ENCODE assay signal across 2 cellular contexts in the genomic region with DNA sequence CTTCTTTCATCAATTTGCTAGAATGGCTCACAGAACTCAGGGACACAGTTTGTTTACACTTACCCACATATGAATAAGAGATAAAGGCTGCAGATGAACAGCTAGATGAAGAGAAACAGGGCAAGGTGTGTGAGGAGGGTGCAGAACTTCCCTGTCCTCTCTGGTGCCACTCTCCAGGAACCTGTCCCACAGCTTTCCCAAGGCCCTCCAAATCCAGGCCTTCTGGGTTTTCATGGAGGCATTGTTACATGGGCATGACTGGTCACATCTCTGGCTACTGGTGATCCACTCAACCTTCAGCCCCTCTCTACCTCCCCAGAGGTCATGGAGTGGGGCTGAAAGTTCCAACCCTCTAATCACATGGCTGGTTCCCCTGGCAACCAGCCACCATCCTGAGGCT.
TF ChIP-seq lines count a peak whose summit lies in the region.

No MANE protein-coding gene starts in this region.

TF ChIP-seq in WTC11, 78 proteins besides CTCF, POLR2A, EP300 and RAD21:
- no peak for TF ChIP-seq ZNF121 (CRISPR knock-in tag; IDR thresholded peaks at IDR 0.05)
- TF ChIP-seq, protein P1, sequence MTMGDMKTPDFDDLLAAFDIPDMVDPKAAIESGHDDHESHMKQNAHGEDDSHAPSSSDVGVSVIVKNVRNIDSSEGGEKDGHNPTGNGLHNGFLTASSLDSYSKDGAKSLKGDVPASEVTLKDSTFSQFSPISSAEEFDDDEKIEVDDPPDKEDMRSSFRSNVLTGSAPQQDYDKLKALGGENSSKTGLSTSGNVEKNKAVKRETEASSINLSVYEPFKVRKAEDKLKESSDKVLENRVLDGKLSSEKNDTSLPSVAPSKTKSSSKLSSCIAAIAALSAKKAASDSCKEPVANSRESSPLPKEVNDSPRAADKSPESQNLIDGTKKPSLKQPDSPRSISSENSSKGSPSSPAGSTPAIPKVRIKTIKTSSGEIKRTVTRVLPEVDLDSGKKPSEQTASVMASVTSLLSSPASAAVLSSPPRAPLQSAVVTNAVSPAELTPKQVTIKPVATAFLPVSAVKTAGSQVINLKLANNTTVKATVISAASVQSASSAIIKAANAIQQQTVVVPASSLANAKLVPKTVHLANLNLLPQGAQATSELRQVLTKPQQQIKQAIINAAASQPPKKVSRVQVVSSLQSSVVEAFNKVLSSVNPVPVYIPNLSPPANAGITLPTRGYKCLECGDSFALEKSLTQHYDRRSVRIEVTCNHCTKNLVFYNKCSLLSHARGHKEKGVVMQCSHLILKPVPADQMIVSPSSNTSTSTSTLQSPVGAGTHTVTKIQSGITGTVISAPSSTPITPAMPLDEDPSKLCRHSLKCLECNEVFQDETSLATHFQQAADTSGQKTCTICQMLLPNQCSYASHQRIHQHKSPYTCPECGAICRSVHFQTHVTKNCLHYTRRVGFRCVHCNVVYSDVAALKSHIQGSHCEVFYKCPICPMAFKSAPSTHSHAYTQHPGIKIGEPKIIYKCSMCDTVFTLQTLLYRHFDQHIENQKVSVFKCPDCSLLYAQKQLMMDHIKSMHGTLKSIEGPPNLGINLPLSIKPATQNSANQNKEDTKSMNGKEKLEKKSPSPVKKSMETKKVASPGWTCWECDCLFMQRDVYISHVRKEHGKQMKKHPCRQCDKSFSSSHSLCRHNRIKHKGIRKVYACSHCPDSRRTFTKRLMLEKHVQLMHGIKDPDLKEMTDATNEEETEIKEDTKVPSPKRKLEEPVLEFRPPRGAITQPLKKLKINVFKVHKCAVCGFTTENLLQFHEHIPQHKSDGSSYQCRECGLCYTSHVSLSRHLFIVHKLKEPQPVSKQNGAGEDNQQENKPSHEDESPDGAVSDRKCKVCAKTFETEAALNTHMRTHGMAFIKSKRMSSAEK (CRISPR knock-in tag; IDR thresholded peaks at IDR 0.05; ENCODE audit: borderline replicate concordance): no peak
- TF ChIP-seq FOXP1 (CRISPR knock-in tag; IDR thresholded peaks at IDR 0.05; ENCODE audit: borderline replicate concordance): no peak
- no peak for TF ChIP-seq HMGA2 (CRISPR knock-in tag; IDR thresholded peaks at IDR 0.05)
- TF ChIP-seq, protein P2, sequence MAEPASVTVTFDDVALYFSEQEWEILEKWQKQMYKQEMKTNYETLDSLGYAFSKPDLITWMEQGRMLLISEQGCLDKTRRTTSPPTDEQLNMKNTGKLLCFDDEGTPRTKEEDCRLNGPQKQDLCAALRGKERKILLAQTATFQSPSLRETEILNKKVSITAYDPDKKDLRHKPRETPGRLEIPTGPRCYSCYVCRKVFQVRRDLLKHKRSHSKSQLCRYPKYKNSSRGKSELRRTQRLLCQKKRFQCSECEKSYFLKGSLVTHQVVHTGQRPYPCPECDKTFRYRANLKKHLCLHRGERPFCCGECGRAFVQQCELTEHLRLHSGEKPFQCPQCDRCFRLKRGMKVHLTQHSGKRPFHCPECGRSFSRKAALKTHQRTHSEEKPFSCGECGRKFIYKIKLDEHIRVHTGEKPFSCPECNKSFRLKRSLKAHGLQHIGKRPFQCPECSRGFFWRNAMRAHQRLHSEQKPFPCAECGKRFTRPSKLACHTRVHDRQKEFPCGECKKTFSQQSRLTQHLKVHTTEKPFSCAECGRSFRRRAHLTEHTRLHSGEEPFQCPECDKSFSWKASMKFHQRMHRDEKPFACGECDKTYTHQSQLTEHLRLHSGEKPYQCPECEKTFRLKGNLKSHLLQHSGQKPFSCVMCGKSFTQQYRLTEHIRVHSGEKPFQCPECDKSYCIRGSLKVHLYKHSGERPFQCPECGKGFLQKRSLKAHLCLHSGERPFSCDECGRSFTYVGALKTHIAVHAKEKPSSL (CRISPR knock-in tag; conservative IDR thresholded peaks at IDR 0.05): no peak
- TF ChIP-seq, protein P3, sequence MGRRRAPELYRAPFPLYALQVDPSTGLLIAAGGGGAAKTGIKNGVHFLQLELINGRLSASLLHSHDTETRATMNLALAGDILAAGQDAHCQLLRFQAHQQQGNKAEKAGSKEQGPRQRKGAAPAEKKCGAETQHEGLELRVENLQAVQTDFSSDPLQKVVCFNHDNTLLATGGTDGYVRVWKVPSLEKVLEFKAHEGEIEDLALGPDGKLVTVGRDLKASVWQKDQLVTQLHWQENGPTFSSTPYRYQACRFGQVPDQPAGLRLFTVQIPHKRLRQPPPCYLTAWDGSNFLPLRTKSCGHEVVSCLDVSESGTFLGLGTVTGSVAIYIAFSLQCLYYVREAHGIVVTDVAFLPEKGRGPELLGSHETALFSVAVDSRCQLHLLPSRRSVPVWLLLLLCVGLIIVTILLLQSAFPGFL (CRISPR knock-in tag; IDR thresholded peaks at IDR 0.05; ENCODE audit: borderline replicate concordance): no peak
- no peak for TF ChIP-seq ZNF138 (CRISPR knock-in tag; conservative IDR thresholded peaks at IDR 0.05)
- no peak for TF ChIP-seq KAT7 (CRISPR knock-in tag; IDR thresholded peaks at IDR 0.05; ENCODE audit: borderline replicate concordance)
- no peak for TF ChIP-seq NFE2L1 (CRISPR knock-in tag; IDR thresholded peaks at IDR 0.05)
- TF ChIP-seq, protein P4, sequence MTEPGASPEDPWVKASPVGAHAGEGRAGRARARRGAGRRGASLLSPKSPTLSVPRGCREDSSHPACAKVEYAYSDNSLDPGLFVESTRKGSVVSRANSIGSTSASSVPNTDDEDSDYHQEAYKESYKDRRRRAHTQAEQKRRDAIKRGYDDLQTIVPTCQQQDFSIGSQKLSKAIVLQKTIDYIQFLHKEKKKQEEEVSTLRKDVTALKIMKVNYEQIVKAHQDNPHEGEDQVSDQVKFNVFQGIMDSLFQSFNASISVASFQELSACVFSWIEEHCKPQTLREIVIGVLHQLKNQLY (CRISPR knock-in tag; IDR thresholded peaks at IDR 0.05): no peak
- TF ChIP-seq IRF2 (CRISPR knock-in tag; IDR thresholded peaks at IDR 0.05; ENCODE audit: borderline replicate concordance, low read depth): no peak
- TF ChIP-seq ZBTB21 (CRISPR knock-in tag; IDR thresholded peaks at IDR 0.05; ENCODE audit: borderline replicate concordance): no peak
- no peak for TF ChIP-seq JUN (CRISPR knock-in tag; IDR thresholded peaks at IDR 0.05)
- TF ChIP-seq ETV6 (CRISPR knock-in tag; IDR thresholded peaks at IDR 0.05): no peak
- TF ChIP-seq NR3C1 (CRISPR knock-in tag; conservative IDR thresholded peaks at IDR 0.05; ENCODE audit: low read depth): no peak
- no peak for TF ChIP-seq FOXJ3 (CRISPR knock-in tag; IDR thresholded peaks at IDR 0.05; ENCODE audit: borderline replicate concordance)
- TF ChIP-seq ZNF263 (CRISPR knock-in tag; IDR thresholded peaks at IDR 0.05; ENCODE audit: low read depth): no peak
- no peak for TF ChIP-seq ELF4 (CRISPR knock-in tag; IDR thresholded peaks at IDR 0.05; ENCODE audit: low read depth)

TF ChIP-seq in HepG2, 621 proteins besides CTCF, POLR2A, EP300 and RAD21:
- no peak for TF ChIP-seq TARDBP (CRISPR knock-in tag; IDR thresholded peaks at IDR 0.05)
- peak; percentile 3; the same call in 1 of the 2 replicates for TF ChIP-seq ZNF501 (CRISPR knock-in tag; IDR thresholded peaks at IDR 0.05)
TF ChIP-seq in HepG2: peak in this region for 1.
